In genomic region chr7:32217841-32218467, GRCh38 we compare ENCODE assay signal across 17 cellular contexts.
DNase-seq lines count a peak whose midpoint lies in the region; ATAC-seq, FAIRE-seq and TF ChIP-seq lines count a peak whose summit lies in the region.
"Had no signal": no experiment of that assay in that cellular context is flagged by ENCODE, and none has a peak within 500 bp of the region (broad histone marks: within the 10 kb centered on the region; RNA-seq: fewer than 3 reads in every experiment).

No MANE protein-coding gene starts in this region.

- peak; percentile 16 for DNase-seq in RPMI7951 (ENCODE audit: low read depth)
- no peak for DNase-seq in bronchial epithelial cell (ENCODE audit: low read depth)
- DNase-seq in left cardiac atrium, result peak; percentile 30
- peak; percentile 63 for DNase-seq in putamen (ENCODE audit: low spot score)
- DNase-seq in T-helper 2 cell treated with Interferon-gamma antibody and Interleukin-4, amounts not matched to agents 5 μg/mL and 100 μg/mL, for 36 hours (ENCODE audit: low spot score), result no peak
- DNase-seq in tibial artery, result no peak
- DNase-seq: activated CD4-positive, alpha-beta T cell treated with anti-CD3 and anti-CD28 coated beads, Interleukin-2, amount 50 U/mL, for 48 hours; activated naive CD4-positive, alpha-beta T cell; stimulated activated CD4-positive, alpha-beta T cell treated with anti-CD3 and anti-CD28 coated beads, Interleukin-4, amount 100 ng/mL, for 4 hours; T-helper 1 cell; transverse colon had no signal

- H3K4me1 Mint-ChIP-seq in T-helper 2 cell treated with Interferon-gamma antibody and Interleukin-4, amounts not matched to agents 5 μg/mL and 100 μg/mL, for 36 hours (ENCODE audit: low read depth), result peaks cover 1% of the 10 kb centered on the region
- H3K4me1 Mint-ChIP-seq: IgD-negative memory B cell had no signal

- H3K27ac ChIP-seq in tibial artery, result no peak overlapping the region
- H3K27ac ChIP-seq: BLaER1 treated with 17β-estradiol and CSF1 and Interleukin-3, amounts not matched to agents 10 nM and 100 nM; prostate gland; transverse colon had no signal

- H3K36me3 Mint-ChIP-seq in T-helper 2 cell treated with Interferon-gamma antibody and Interleukin-4, amounts not matched to agents 5 μg/mL and 100 μg/mL, for 36 hours (ENCODE audit: low read depth), result no peaks in the 10 kb centered on the region
- H3K36me3 Mint-ChIP-seq: IgD-negative memory B cell had no signal

- no peaks in the 10 kb centered on the region for H3K4me1 ChIP-seq in tibial artery
- H3K4me1 ChIP-seq: BLaER1 treated with 17β-estradiol and CSF1 and Interleukin-3, amounts not matched to agents 10 nM and 100 nM; prostate gland; transverse colon had no signal

- H3K27me3 Mint-ChIP-seq in T-helper 2 cell treated with Interferon-gamma antibody and Interleukin-4, amounts not matched to agents 5 μg/mL and 100 μg/mL, for 36 hours (ENCODE audit: low read depth), result no peaks in the 10 kb centered on the region
- H3K27me3 Mint-ChIP-seq: IgD-negative memory B cell had no signal

- no peak for TF ChIP-seq CTCF in bronchial epithelial cell (IDR thresholded peaks at IDR 0.05; ENCODE audit: insufficient read depth, low read length, severe bottlenecking)
- no peak for TF ChIP-seq CTCF in tibial artery (IDR thresholded peaks at IDR 0.05)

- H3K27me3 ChIP-seq in bronchial epithelial cell (ENCODE audit: control insufficient read depth, insufficient read depth, low read length) (no peaks in the 10 kb centered on the region), tibial artery (peaks cover 0 to 1% of the 10 kb centered on the region in 2 donors)
- H3K27me3 ChIP-seq: BLaER1 treated with 17β-estradiol and CSF1 and Interleukin-3, amounts not matched to agents 10 nM and 100 nM; transverse colon had no signal

- H3K36me3 ChIP-seq in bronchial epithelial cell (ENCODE audit: control insufficient read depth, insufficient read depth, low read length) (no peaks in the 10 kb centered on the region), tibial artery (no peaks in the 10 kb centered on the region)
- H3K36me3 ChIP-seq: BLaER1 treated with 17β-estradiol and CSF1 and Interleukin-3, amounts not matched to agents 10 nM and 100 nM; prostate gland; transverse colon had no signal

- H3K9me3 ChIP-seq in tibial artery, result no peaks in the 10 kb centered on the region
- H3K9me3 ChIP-seq: BLaER1 treated with 17β-estradiol and CSF1 and Interleukin-3, amounts not matched to agents 10 nM and 100 nM; prostate gland; transverse colon had no signal

- peak; percentile 60 for FAIRE-seq in bronchial epithelial cell (lab: Jason Lieb, UNC)
- FAIRE-seq: G401.6 had no signal

- H3K4me3 ChIP-seq in bronchial epithelial cell (ENCODE audit: low read depth, low read length), result no peak overlapping the region
- no peak overlapping the region for H3K4me3 ChIP-seq in tibial artery
- H3K4me3 ChIP-seq: BLaER1 treated with 17β-estradiol and CSF1 and Interleukin-3, amounts not matched to agents 10 nM and 100 nM; prostate gland; transverse colon had no signal

- ATAC-seq in left cardiac atrium (peak; percentile 30 to 36), HG02588 (IDR thresholded peaks at IDR 0.05; ENCODE audit: unreplicated experiment) (no peak)
- ATAC-seq: left lobe of liver had no signal

- no peak overlapping the region for H3K27ac Mint-ChIP-seq in T-helper 2 cell treated with Interferon-gamma antibody and Interleukin-4, amounts not matched to agents 5 μg/mL and 100 μg/mL, for 36 hours

- no peak overlapping the region for H3K4me3 Mint-ChIP-seq in T-helper 2 cell treated with Interferon-gamma antibody and Interleukin-4, amounts not matched to agents 5 μg/mL and 100 μg/mL, for 36 hours
- H3K4me3 Mint-ChIP-seq: IgD-negative memory B cell had no signal

- intact Hi-C loops in left cardiac atrium (cut with DNase I) (no loop called here), tibial artery (cut with DNase I; ENCODE audit: low total_unique reads) (loop anchor here (10.0 kb wide), 1 partner anchor 127 kb away; no protein-coding TSS in a partner anchor)

- H3K9me3 Mint-ChIP-seq in T-helper 2 cell treated with Interferon-gamma antibody and Interleukin-4, amounts not matched to agents 5 μg/mL and 100 μg/mL, for 36 hours, result no peaks in the 10 kb centered on the region

Comparison
In these comparisons a context has a peak if more than half of its experiments do, and no peak if none do; other contexts are left out.
1. DNase-seq: peak in RPMI7951 (single experiment), left cardiac atrium (single experiment) and putamen (single experiment); none in bronchial epithelial cell (single experiment), T-helper 2 cell treated with Interferon-gamma antibody and Interleukin-4, amounts not matched to agents 5 μg/mL and 100 μg/mL, for 36 hours (single experiment) and tibial artery (0 of 2).